Comparison of ENCODE assay signal across 13 cellular contexts in genomic region chr10:120156614-120157274, GRCh38.
DNase-seq lines count a peak whose midpoint lies in the region; ATAC-seq lines count a peak whose summit lies in the region.
"Had no signal": no experiment of that assay in that cellular context is flagged by ENCODE, and none has a peak within 500 bp of the region (broad histone marks: within the 10 kb centered on the region; RNA-seq: fewer than 3 reads in every experiment).

No MANE protein-coding gene starts in this region.

- intact Hi-C loops in sciatic nerve (cut with DNase I), result no loop called here

- DNase-seq in NCI-H146 (lab: John Stamatoyannopoulos, UW), result peak; percentile 20
- no peak for DNase-seq in NCI-H146 treated with DMSO at 0.1 percent for 48 hours (lab: John Stamatoyannopoulos, UW; ENCODE audit: unreplicated experiment)
- peak; percentile 84 for DNase-seq in NCI-H1105 (lab: John Stamatoyannopoulos, UW)
- DNase-seq in NCI-H69 (lab: John Stamatoyannopoulos, UW), result peak; percentile 93
- DNase-seq in AML-193 (lab: John Stamatoyannopoulos, UW), result no peak
- DNase-seq in NCI-H187 treated with DMSO at 0.1 percent for 48 hours (lab: John Stamatoyannopoulos, UW), result no peak
- DNase-seq in sciatic nerve (ENCODE audit: low spot score), result no peak
- DNase-seq: Calu3; CD4-positive, alpha-beta memory T cell; DMS79 treated with DMSO at 0.1 percent for 48 hours; EL; GM23248 had no signal

- no peak for ATAC-seq in sciatic nerve
- ATAC-seq: A549 had no signal

Comparison
In these comparisons a context has a peak if more than half of its experiments do, and no peak if none do; other contexts are left out.
1. DNase-seq: peak in NCI-H146 (single experiment), NCI-H1105 (single experiment) and NCI-H69 (single experiment); none in NCI-H146 treated with DMSO at 0.1 percent for 48 hours (single experiment), AML-193 (0 of 2), NCI-H187 treated with DMSO at 0.1 percent for 48 hours (single experiment) and sciatic nerve (single experiment).